In the genomic region with DNA sequence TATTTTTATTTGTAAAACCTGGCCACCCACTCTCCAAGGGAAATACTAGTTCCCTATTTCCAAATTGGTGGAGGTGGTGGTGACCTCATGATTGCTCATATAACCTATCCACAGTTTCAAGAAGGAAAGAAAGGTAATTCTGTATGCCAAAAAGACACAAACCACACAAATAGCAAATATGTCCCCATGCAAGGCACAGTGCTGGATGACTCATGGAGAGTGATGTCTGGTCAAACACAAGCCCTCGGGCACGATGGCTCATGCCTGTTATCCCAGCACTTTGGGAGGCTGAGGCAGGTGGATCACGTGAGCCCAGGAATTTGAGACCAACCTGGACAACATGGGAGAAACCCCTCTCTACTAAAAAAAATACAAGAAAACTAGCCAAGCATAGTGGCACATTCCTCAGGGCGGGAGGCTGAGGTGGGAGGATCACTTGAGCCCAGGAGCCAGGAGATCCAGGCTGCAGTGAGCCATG, we compare ENCODE assay signal across 1 cellular context.
A peak's percentile ranks its signal among the peaks of the same experiment; 100 is the strongest.
TF ChIP-seq lines count a peak whose summit lies in the region.

No MANE protein-coding gene starts in this region.

TF ChIP-seq in K562, 482 proteins besides CTCF, POLR2A, EP300 and RAD21 (continued from another document):
- TF ChIP-seq, protein P1, sequence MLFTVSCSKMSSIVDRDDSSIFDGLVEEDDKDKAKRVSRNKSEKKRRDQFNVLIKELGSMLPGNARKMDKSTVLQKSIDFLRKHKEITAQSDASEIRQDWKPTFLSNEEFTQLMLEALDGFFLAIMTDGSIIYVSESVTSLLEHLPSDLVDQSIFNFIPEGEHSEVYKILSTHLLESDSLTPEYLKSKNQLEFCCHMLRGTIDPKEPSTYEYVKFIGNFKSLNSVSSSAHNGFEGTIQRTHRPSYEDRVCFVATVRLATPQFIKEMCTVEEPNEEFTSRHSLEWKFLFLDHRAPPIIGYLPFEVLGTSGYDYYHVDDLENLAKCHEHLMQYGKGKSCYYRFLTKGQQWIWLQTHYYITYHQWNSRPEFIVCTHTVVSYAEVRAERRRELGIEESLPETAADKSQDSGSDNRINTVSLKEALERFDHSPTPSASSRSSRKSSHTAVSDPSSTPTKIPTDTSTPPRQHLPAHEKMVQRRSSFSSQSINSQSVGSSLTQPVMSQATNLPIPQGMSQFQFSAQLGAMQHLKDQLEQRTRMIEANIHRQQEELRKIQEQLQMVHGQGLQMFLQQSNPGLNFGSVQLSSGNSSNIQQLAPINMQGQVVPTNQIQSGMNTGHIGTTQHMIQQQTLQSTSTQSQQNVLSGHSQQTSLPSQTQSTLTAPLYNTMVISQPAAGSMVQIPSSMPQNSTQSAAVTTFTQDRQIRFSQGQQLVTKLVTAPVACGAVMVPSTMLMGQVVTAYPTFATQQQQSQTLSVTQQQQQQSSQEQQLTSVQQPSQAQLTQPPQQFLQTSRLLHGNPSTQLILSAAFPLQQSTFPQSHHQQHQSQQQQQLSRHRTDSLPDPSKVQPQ (CRISPR knock-in tag; IDR thresholded peaks at IDR 0.05; ENCODE audit: borderline replicate concordance), result no peak
- TF ChIP-seq, protein P2, sequence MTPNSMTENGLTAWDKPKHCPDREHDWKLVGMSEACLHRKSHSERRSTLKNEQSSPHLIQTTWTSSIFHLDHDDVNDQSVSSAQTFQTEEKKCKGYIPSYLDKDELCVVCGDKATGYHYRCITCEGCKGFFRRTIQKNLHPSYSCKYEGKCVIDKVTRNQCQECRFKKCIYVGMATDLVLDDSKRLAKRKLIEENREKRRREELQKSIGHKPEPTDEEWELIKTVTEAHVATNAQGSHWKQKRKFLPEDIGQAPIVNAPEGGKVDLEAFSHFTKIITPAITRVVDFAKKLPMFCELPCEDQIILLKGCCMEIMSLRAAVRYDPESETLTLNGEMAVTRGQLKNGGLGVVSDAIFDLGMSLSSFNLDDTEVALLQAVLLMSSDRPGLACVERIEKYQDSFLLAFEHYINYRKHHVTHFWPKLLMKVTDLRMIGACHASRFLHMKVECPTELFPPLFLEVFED (CRISPR knock-in tag; conservative IDR thresholded peaks at IDR 0.05), result no peak
- TF ChIP-seq SPI1 (IDR thresholded peaks at IDR 0.05; ENCODE audit: borderline replicate concordance, low read depth, low read length), result no peak
- TF ChIP-seq, protein P3, sequence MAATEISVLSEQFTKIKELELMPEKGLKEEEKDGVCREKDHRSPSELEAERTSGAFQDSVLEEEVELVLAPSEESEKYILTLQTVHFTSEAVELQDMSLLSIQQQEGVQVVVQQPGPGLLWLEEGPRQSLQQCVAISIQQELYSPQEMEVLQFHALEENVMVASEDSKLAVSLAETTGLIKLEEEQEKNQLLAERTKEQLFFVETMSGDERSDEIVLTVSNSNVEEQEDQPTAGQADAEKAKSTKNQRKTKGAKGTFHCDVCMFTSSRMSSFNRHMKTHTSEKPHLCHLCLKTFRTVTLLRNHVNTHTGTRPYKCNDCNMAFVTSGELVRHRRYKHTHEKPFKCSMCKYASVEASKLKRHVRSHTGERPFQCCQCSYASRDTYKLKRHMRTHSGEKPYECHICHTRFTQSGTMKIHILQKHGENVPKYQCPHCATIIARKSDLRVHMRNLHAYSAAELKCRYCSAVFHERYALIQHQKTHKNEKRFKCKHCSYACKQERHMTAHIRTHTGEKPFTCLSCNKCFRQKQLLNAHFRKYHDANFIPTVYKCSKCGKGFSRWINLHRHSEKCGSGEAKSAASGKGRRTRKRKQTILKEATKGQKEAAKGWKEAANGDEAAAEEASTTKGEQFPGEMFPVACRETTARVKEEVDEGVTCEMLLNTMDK (IDR thresholded peaks at IDR 0.05; ENCODE audit: borderline replicate concordance, insufficient read depth, low read depth, low read length, poor library complexity, severe bottlenecking), result no peak
- TF ChIP-seq ZNF354B (CRISPR knock-in tag; IDR thresholded peaks at IDR 0.05), result no peak
- TF ChIP-seq GATAD2B (IDR thresholded peaks at IDR 0.05; ENCODE audit: borderline replicate concordance), result no peak
- TF ChIP-seq, protein P4, sequence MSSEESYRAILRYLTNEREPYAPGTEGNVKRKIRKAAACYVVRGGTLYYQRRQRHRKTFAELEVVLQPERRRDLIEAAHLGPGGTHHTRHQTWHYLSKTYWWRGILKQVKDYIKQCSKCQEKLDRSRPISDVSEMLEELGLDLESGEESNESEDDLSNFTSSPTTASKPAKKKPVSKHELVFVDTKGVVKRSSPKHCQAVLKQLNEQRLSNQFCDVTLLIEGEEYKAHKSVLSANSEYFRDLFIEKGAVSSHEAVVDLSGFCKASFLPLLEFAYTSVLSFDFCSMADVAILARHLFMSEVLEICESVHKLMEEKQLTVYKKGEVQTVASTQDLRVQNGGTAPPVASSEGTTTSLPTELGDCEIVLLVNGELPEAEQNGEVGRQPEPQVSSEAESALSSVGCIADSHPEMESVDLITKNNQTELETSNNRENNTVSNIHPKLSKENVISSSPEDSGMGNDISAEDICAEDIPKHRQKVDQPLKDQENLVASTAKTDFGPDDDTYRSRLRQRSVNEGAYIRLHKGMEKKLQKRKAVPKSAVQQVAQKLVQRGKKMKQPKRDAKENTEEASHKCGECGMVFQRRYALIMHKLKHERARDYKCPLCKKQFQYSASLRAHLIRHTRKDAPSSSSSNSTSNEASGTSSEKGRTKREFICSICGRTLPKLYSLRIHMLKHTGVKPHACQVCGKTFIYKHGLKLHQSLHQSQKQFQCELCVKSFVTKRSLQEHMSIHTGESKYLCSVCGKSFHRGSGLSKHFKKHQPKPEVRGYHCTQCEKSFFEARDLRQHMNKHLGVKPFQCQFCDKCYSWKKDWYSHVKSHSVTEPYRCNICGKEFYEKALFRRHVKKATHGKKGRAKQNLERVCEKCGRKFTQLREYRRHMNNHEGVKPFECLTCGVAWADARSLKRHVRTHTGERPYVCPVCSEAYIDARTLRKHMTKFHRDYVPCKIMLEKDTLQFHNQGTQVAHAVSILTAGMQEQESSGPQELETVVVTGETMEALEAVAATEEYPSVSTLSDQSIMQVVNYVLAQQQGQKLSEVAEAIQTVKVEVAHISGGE (CRISPR knock-in tag; IDR thresholded peaks at IDR 0.05), result no peak
- TF ChIP-seq ZEB2 (IDR thresholded peaks at IDR 0.05), result no peak
- TF ChIP-seq NR2C2 (CRISPR knock-in tag; IDR thresholded peaks at IDR 0.05), result no peak
- no peak for TF ChIP-seq NR2C2 (tag; IDR thresholded peaks at IDR 0.05)
- no peak for TF ChIP-seq DIDO1 (tag; IDR thresholded peaks at IDR 0.05; ENCODE audit: low read depth)
- peak; percentile 65 for TF ChIP-seq BHLHE40 (IDR thresholded peaks at IDR 0.05; ENCODE audit: low read length)
TF ChIP-seq in K562: peak in this region for 9.
